In the genomic region with DNA sequence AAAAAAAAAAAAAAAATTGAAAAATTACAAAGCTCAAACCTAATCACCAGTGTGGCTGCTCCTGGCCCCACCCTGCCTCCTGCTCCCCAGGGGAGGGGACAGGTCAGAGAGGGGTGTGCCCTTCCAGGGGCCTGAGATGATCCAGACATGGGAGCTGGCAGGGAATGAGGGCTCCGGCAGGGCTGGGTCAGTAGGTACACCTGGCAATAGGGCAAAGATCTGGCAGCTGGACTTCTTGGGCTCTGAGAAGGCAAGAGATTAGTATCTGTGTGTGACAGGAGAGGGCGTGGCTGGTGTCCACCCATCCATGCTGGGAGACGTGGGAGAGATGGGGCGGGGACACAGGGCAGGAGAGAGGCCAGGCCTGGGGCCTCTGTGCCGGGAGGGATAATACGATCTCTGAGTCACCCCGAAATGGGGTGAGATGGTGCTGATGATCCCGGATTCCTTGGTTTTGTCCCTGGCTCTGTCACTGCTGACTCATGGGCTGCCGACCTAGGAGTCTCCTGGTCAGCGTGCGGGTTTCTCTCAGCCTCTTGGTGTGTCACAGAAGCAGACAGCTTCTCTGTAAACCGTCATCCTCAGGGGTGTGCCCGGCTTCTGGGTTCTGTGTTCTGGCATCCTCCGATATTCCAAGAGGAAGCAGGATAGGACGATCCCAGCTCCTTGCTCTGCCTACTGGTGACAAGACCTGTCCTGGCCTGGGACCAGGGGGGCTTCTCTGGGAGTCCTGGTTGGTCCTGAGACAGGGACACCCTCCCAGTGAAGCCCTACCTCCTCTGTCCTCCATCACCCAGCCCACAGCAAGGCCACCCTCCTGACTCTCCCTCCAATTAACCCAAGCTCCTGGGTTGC, we compare ENCODE assay signal across 1 cellular context.
TF ChIP-seq lines count a peak whose summit lies in the region.

No MANE protein-coding gene starts in this region.

TF ChIP-seq in HepG2, 621 proteins besides CTCF, POLR2A, EP300 and RAD21:
- TF ChIP-seq SAP130 (CRISPR knock-in tag; IDR thresholded peaks at IDR 0.05; ENCODE audit: low read depth) (0 out of 2 replicates have a peak, but pooled peaks have one; percentile 20), FOSL2 (CRISPR knock-in tag; IDR thresholded peaks at IDR 0.05) (peak; percentile 62), DR1 (CRISPR knock-in tag; IDR thresholded peaks at IDR 0.05) (no peak), ZNF451 (CRISPR knock-in tag; IDR thresholded peaks at IDR 0.05) (no peak), HHEX (CRISPR knock-in tag; IDR thresholded peaks at IDR 0.05) (no peak), ZNF329 (CRISPR knock-in tag; IDR thresholded peaks at IDR 0.05; ENCODE audit: low read depth) (no peak), KMT2A (CRISPR knock-in tag; IDR thresholded peaks at IDR 0.05) (no peak), MXI1 (IDR thresholded peaks at IDR 0.05; ENCODE audit: borderline replicate concordance, low read depth, low read length) (0 out of 3 replicates have a peak, but pooled peaks have one; percentile 10)
